ENCODE assay signal across 14 cellular contexts in the genomic region with DNA sequence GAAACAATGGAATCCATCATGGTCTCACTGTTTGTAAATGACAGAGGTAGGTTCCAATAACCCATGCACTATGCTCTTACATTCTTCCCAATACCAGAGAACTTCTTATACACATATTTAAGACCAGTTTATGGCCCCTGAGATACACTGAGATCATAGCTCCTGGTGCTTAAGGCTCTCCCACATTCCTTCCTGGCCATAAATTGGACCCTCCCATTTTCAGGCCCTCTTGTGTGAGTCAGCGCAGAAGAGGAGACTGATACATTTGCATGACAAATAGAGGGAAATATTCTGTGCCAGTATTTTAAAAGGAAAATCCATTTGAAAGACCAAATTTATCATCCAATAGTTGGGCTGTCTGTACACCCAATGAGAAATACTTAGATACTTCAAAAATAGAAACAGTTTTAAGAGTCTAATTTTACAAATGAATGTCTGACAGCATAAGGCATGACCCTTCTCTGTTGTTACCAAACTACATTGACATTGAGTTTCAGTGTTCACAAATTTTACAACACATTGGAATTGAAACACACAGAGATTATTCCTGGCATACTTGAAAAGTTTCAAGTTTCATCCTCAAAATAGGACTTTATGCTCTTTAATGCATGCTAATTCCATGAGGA. TPM values are rescaled to one million over a fixed set of nuclear protein-coding genes. Genes with fewer than 3 reads are reported as not detected.
A peak's percentile ranks its signal among the peaks of the same experiment; 100 is the strongest.
DNase-seq lines count a peak whose midpoint lies in the region; ATAC-seq, FAIRE-seq and TF ChIP-seq lines count a peak whose summit lies in the region.
"Had no signal": no experiment of that assay in that cellular context is flagged by ENCODE, and none has a peak within 500 bp of the region (broad histone marks: within the 10 kb centered on the region; RNA-seq: fewer than 3 reads in every experiment).

No MANE protein-coding gene starts in this region.

- DNase-seq in HK-2 (ENCODE audit: unreplicated experiment) (peak; percentile 29), amniotic epithelial cell (ENCODE audit: low read depth) (peak; percentile 69), keratinocyte (ENCODE audit: low read depth, low spot score) (peak; percentile 55), vagina (ENCODE audit: extremely low spot score in 2 of 2) (no peak), NCI-H2171 treated with DMSO at 0.1 percent for 48 hours (lab: John Stamatoyannopoulos, UW) (no peak), COLO668 (lab: John Stamatoyannopoulos, UW; ENCODE audit: unreplicated experiment) (no peak)
- DNase-seq: activated naive CD8-positive, alpha-beta T cell treated with anti-CD3 and anti-CD28 coated beads, Interleukin-2, amount 50 U/mL, for 24 hours; DMS53; effector memory CD8-positive, alpha-beta T cell; NCI-H1930; stimulated activated naive B cell treated with anti-CD40 and anti-IgM and Interleukin-4, amounts not matched to agents 10 μg/mL and 1 μg/mL and 100 μg/mL, for 72 hours; T-helper 9 cell had no signal

- H3K4me1 ChIP-seq in keratinocyte (ENCODE audit: control insufficient read depth, extremely low read depth, insufficient read depth, low read length) (peaks cover 23% of the 10 kb centered on the region), vagina (peaks cover 12% of the 10 kb centered on the region)

- H4K20me1 ChIP-seq in keratinocyte (ENCODE audit: control insufficient read depth, extremely low read depth, insufficient read depth, low read length): no peaks in the 10 kb centered on the region

- dilution Hi-C loops in keratinocyte (cut with MboI; ENCODE audit: extremely low pct_ligation_motif_present, low sequenced_read_pairs): no loop called here

- H3K4me3 ChIP-seq in keratinocyte (ENCODE audit: control insufficient read depth in 2 of 3, extremely low read depth in 1 of 3, insufficient read depth in 2 of 3, low read depth in 1 of 3, low read length in 3 of 3) (no peak overlapping the region), vagina (no peak overlapping the region)

- no peak for ATAC-seq in GM21526 (IDR thresholded peaks at IDR 0.05; ENCODE audit: low FRiP score, unreplicated experiment)
- ATAC-seq: activated naive CD8-positive, alpha-beta T cell treated with anti-CD3 and anti-CD28 coated beads, Interleukin-2, amount 50 U/mL, for 24 hours; effector memory CD8-positive, alpha-beta T cell; HepG2; stimulated activated naive B cell treated with anti-CD40 and anti-IgM and Interleukin-4, amounts not matched to agents 10 μg/mL and 1 μg/mL and 100 μg/mL, for 72 hours had no signal

- peak overlapping the region; percentile 9 for H3K4me2 ChIP-seq in keratinocyte (ENCODE audit: control insufficient read depth, extremely low read depth, insufficient read depth, low read depth, low read length)

- no peaks in the 10 kb centered on the region for H3K9me1 ChIP-seq in keratinocyte (ENCODE audit: control insufficient read depth, extremely low read depth, insufficient read depth, low read length)

- no peaks in the 10 kb centered on the region for H3K36me3 ChIP-seq in keratinocyte (ENCODE audit: control insufficient read depth in 2 of 2, extremely low read depth in 1 of 2, insufficient read depth in 2 of 2, low read length in 2 of 2)
- H3K36me3 ChIP-seq in vagina: no peaks in the 10 kb centered on the region

- intact Hi-C loops in vagina (cut with DNase I): no loop called here

- no peak overlapping the region for H3K9ac ChIP-seq in keratinocyte (ENCODE audit: control insufficient read depth, extremely low read depth, insufficient read depth, low read length)

- H3K9me3 ChIP-seq in keratinocyte (ENCODE audit: control insufficient read depth, low read depth, low read length) (no peaks in the 10 kb centered on the region), vagina (no peaks in the 10 kb centered on the region)

- no peak for TF ChIP-seq CTCF in keratinocyte (optimal IDR thresholded peaks at IDR 0.05 in 1 of 3, IDR thresholded peaks at IDR 0.05 in 1 of 3, conservative IDR thresholded peaks at IDR 0.05 in 1 of 3; ENCODE audit: extremely low read depth in 1 of 3, insufficient read depth in 2 of 3, low read length in 3 of 3)
- TF ChIP-seq CTCF in vagina (IDR thresholded peaks at IDR 0.05): no peak

- FAIRE-seq in keratinocyte (lab: Jason Lieb, UNC): peak; percentile 85
- FAIRE-seq: HepG2 had no signal

- TF ChIP-seq POLR2A in vagina (IDR thresholded peaks at IDR 0.05): no peak

- no peaks in the 10 kb centered on the region for H3K27me3 ChIP-seq in keratinocyte (ENCODE audit: control insufficient read depth, extremely low read depth, insufficient read depth, low read length)
- H3K27me3 ChIP-seq in vagina: no peaks in the 10 kb centered on the region

- no peaks in the 10 kb centered on the region for H3K79me2 ChIP-seq in keratinocyte (ENCODE audit: control insufficient read depth, insufficient read depth, low read length)

- peak overlapping the region; percentile 10 for H2AFZ ChIP-seq in keratinocyte (ENCODE audit: control insufficient read depth, low read length)

- H3K27ac ChIP-seq in keratinocyte (ENCODE audit: control insufficient read depth, insufficient read depth, low read length): peak overlapping the region; percentile 2
- H3K27ac ChIP-seq in vagina: peak overlapping the region; percentile 41

RNA-seq across cellular contexts. Expression of gene SLC16A9, which starts 35.3 kb away (rescaled TPM):
- 2.1 to 4.5 TPM (median 2.8 TPM) in 3 replicates for polyA plus RNA-seq in keratinocyte
- polyA plus RNA-seq in keratinocyte (2011; ENCODE audit: low read depth): not detected
- polyA plus RNA-seq in keratinocyte (2011; cell fraction: cytosol; rRNA removed): 1.2 and 2.5 TPM in 2 replicates
- polyA plus RNA-seq in keratinocyte (2011; cell fraction: nucleus; rRNA removed): 3.2 and 4.3 TPM in 2 replicates
- polyA plus RNA-seq in keratinocyte (2012; ENCODE audit: low replicate concordance): 0.11 and 1.4 TPM in 2 replicates
- 1.1 to 3.5 TPM (median 2.1 TPM) in 3 replicates for polyA minus RNA-seq in keratinocyte
- 1.3 TPM for polyA minus RNA-seq in keratinocyte (2011; cell fraction: cytosol; rRNA and poly(A)+ RNA removed)
- 2.6 and 4.5 TPM in 2 replicates for polyA minus RNA-seq in keratinocyte (2011; cell fraction: nucleus; rRNA and poly(A)+ RNA removed)
- total RNA-seq in vagina: 3.7 TPM

Comparison
In these comparisons a context has a peak if more than half of its experiments do, and no peak if none do; other contexts are left out.
1. DNase-seq: peak in HK-2 (single experiment), amniotic epithelial cell (single experiment) and keratinocyte (single experiment); none in vagina (0 of 2), NCI-H2171 treated with DMSO at 0.1 percent for 48 hours (single experiment) and COLO668 (single experiment).